In genomic region chr10:124206616-124207015, GRCh38 we compare ENCODE assay signal across 14 cellular contexts.
DNase-seq lines count a peak whose midpoint lies in the region; ATAC-seq and TF ChIP-seq lines count a peak whose summit lies in the region.
"Had no signal": no experiment of that assay in that cellular context is flagged by ENCODE, and none has a peak within 500 bp of the region (broad histone marks: within the 10 kb centered on the region; RNA-seq: fewer than 3 reads in every experiment).

No MANE protein-coding gene starts in this region.

- intact Hi-C loops in left lung (cut with DNase I) = no loop called here

- no peaks in the 10 kb centered on the region for H3K79me2 ChIP-seq in osteoblast (ENCODE audit: insufficient read depth, low read length)

- no peak overlapping the region for H3K4me3 ChIP-seq in MG63
- no peak overlapping the region for H3K4me3 ChIP-seq in osteoblast (ENCODE audit: insufficient read depth, low read length)
- no peak overlapping the region for H3K4me3 ChIP-seq in left lung
- H3K4me3 ChIP-seq: A549, GM23338 had no signal

- ATAC-seq in left lung = no peak
- ATAC-seq: A549; CD8-positive, alpha-beta T cell; GM23338 had no signal

- no peaks in the 10 kb centered on the region for H3K4me1 ChIP-seq in osteoblast (ENCODE audit: insufficient read depth, low read length)
- H3K4me1 ChIP-seq in left lung = no peaks in the 10 kb centered on the region
- H3K4me1 ChIP-seq: A549 had no signal

- H4K20me1 ChIP-seq in osteoblast (ENCODE audit: insufficient read depth, low read length) = no peaks in the 10 kb centered on the region

- H3K36me3 ChIP-seq in MG63 (no peaks in the 10 kb centered on the region), osteoblast (ENCODE audit: insufficient read depth, low read length) (no peaks in the 10 kb centered on the region), left lung (no peaks in the 10 kb centered on the region)

- H3K4me2 ChIP-seq in osteoblast (ENCODE audit: insufficient read depth, low read length) = no peak overlapping the region
- H3K4me2 ChIP-seq: A549, GM23338 had no signal

- H3K9me3 ChIP-seq in MG63 (peaks cover 7% of the 10 kb centered on the region; the same call in 1 of the 2 replicates), osteoblast (ENCODE audit: low read depth, low read length) (no peaks in the 10 kb centered on the region), left lung (peaks cover 0 to 9% of the 10 kb centered on the region in 2 donors)

- TF ChIP-seq CTCF in osteoblast (IDR thresholded peaks at IDR 0.05; ENCODE audit: extremely low read depth, low read depth, low read length) = no peak
- no peak for TF ChIP-seq CTCF in left lung (IDR thresholded peaks at IDR 0.05)

- H2AFZ ChIP-seq in osteoblast (ENCODE audit: low read length) = no peak overlapping the region
- H2AFZ ChIP-seq: GM23338 had no signal

- DNase-seq in MG63 (peak; percentile 22), fibroblast of gingiva (ENCODE audit: low read depth) (peak; percentile 56), osteoblast (ENCODE audit: insufficient read length, low spot score, missing footprints) (peak; percentile 35), NCI-H526 treated with DMSO at 0.1 percent for 48 hours (lab: John Stamatoyannopoulos, UW) (no peak), NCI-H2227 (lab: John Stamatoyannopoulos, UW; ENCODE audit: unreplicated experiment) (no peak), left lung (no peak)
- DNase-seq: CD8-positive, alpha-beta T cell; COR-L47; DMS153; DMS79 treated with DMSO at 0.1 percent for 48 hours; EL; H7 had no signal

- H3K27ac ChIP-seq in osteoblast (ENCODE audit: low read depth, low read length) (no peak overlapping the region), left lung (no peak overlapping the region)
- H3K27ac ChIP-seq: A549 had no signal

- H3K27me3 ChIP-seq in MG63 (no peaks in the 10 kb centered on the region), osteoblast (ENCODE audit: insufficient read depth, low read length) (no peaks in the 10 kb centered on the region), left lung (no peaks in the 10 kb centered on the region)

Comparison
In these comparisons a context has a peak if more than half of its experiments do, and no peak if none do; other contexts are left out.
1. DNase-seq: peak in MG63 (single experiment), fibroblast of gingiva (single experiment) and osteoblast (single experiment); none in NCI-H526 treated with DMSO at 0.1 percent for 48 hours (single experiment), NCI-H2227 (single experiment) and left lung (0 of 2).